Comparison of ENCODE assay signal across 17 cellular contexts in genomic region chr2:31078579-31079105, GRCh38. TPM values are rescaled to one million over a fixed set of nuclear protein-coding genes. Genes with fewer than 3 reads are reported as not detected.
"Had no signal": no experiment of that assay in that cellular context is flagged by ENCODE, and none has a peak within 500 bp of the region (broad histone marks: within the 10 kb centered on the region; RNA-seq: fewer than 3 reads in every experiment).

No MANE protein-coding gene starts in this region.

- H3K36me3 ChIP-seq: left ventricle myocardium inferior, stomach had no signal

- H3K4me3 Mint-ChIP-seq: activated CD4-positive, alpha-beta T cell treated with anti-CD3 and anti-CD28 coated beads, Interleukin-2, amount 10 ng/mL, durations not matched to agents 24 days and 14 days; activated naive CD8-positive, alpha-beta T cell; activated T-cell treated with anti-CD3 and anti-CD28 coated beads, Interleukin-2, amount 50 U/mL, for 72 hours; effector memory CD8-positive, alpha-beta T cell; memory B cell; naive thymus-derived CD8-positive, alpha-beta T cell had no signal

- ATAC-seq: activated T-cell treated with anti-CD3 and anti-CD28 coated beads, Interleukin-2, amount 50 U/mL, for 72 hours; effector memory CD8-positive, alpha-beta T cell; naive thymus-derived CD8-positive, alpha-beta T cell had no signal

- H3K27ac Mint-ChIP-seq: activated CD4-positive, alpha-beta T cell treated with anti-CD3 and anti-CD28 coated beads, Interleukin-2, amount 10 ng/mL, durations not matched to agents 24 days and 14 days; activated naive CD8-positive, alpha-beta T cell; activated T-cell treated with anti-CD3 and anti-CD28 coated beads, Interleukin-2, amount 50 U/mL, for 72 hours; effector memory CD8-positive, alpha-beta T cell; memory B cell; naive thymus-derived CD8-positive, alpha-beta T cell had no signal

- H3K4me1 ChIP-seq: stomach, testis had no signal

- H3K9me3 ChIP-seq: left ventricle myocardium inferior, stomach, testis had no signal

- DNase-seq: activated CD4-positive, alpha-beta T cell treated with anti-CD3 and anti-CD28 coated beads, Interleukin-2, amount 10 ng/mL, durations not matched to agents 24 days and 14 days; activated CD4-positive, CD25-positive, alpha-beta regulatory T cell; activated CD8-positive, alpha-beta memory T cell treated with anti-CD3 and anti-CD28 coated beads, Interleukin-2, amount 50 U/mL, for 48 hours; activated gamma-delta T cell treated with Interleukin-2 at 50 U/mL for 16 hours; activated T-cell treated with anti-CD3 and anti-CD28 coated beads, Interleukin-2, amount 50 U/mL, for 72 hours; anterior cingulate cortex; dermis blood vessel endothelial cell; effector memory CD8-positive, alpha-beta T cell; left ventricle myocardium inferior; naive thymus-derived CD8-positive, alpha-beta T cell; retina; stomach; SW 1271; testis had no signal

- H3K27me3 Mint-ChIP-seq: activated naive CD8-positive, alpha-beta T cell; memory B cell had no signal

- H3K27me3 ChIP-seq: stomach, testis had no signal

- H3K9me3 Mint-ChIP-seq: activated CD4-positive, alpha-beta T cell treated with anti-CD3 and anti-CD28 coated beads, Interleukin-2, amount 10 ng/mL, durations not matched to agents 24 days and 14 days; activated T-cell treated with anti-CD3 and anti-CD28 coated beads, Interleukin-2, amount 50 U/mL, for 72 hours; effector memory CD8-positive, alpha-beta T cell; memory B cell; naive thymus-derived CD8-positive, alpha-beta T cell had no signal

- H3K27ac ChIP-seq: left ventricle myocardium inferior, skin epidermis, stomach, testis had no signal

- H3K4me3 ChIP-seq: left ventricle myocardium inferior, skin epidermis, stomach, testis had no signal

- H3K4me1 Mint-ChIP-seq: activated CD4-positive, alpha-beta T cell treated with anti-CD3 and anti-CD28 coated beads, Interleukin-2, amount 10 ng/mL, durations not matched to agents 24 days and 14 days; memory B cell; naive thymus-derived CD8-positive, alpha-beta T cell had no signal

RNA-seq across cellular contexts. Expression of gene GALNT14, which starts 59.6 kb away (rescaled TPM):
- polyA plus RNA-seq: naive thymus-derived CD8-positive, alpha-beta T cell had no signal
